8 cellular contexts compared by ENCODE assay signal in the genomic region with DNA sequence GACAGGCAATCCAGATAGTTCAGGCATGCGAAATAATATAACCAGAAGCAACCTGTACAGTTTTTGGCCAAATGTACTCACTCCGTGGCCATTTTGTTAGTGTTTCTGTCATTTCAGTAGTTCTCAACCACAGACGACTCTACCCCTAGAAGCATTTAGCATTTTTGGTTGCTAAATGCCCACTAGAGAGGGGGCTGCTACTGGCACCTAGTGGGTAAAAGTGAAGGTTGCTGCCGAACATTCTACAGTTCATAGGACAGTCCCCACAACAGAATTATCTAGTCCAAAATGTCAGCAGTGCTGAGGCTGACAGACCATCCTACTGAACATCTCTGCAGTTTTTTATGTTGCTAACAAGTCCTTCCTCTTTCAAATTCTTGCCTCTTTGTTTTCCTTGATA.
DNase-seq lines count a peak whose midpoint lies in the region; ATAC-seq, FAIRE-seq and TF ChIP-seq lines count a peak whose summit lies in the region.

No MANE protein-coding gene starts in this region.

- H3K27ac Mint-ChIP-seq in activated naive CD8-positive, alpha-beta T cell treated with anti-CD3 and anti-CD28 coated beads, Interleukin-2, amount 10 ng/mL, durations not matched to agents 7 days and 5 days: no peak overlapping the region

- POLR2A ChIA-PET in activated naive CD8-positive, alpha-beta T cell treated with anti-CD3 and anti-CD28 coated beads, Interleukin-2, amount 10 ng/mL, durations not matched to agents 7 days and 5 days (lab: Charles Lee): no interaction called here

- H3K79me2 ChIP-seq in GM23248 (ENCODE audit: insufficient read depth) (no peaks in the 10 kb centered on the region), osteoblast (ENCODE audit: insufficient read depth, low read length) (no peaks in the 10 kb centered on the region)

- in situ Hi-C loops in GM23248 (cut with MboI): no loop called here

- DNase-seq in NK-92 treated with Interleukin-12 subunit alpha and Interleukin-12 subunit beta, amount 100 ng/mL, for 24 hours (lab: John Stamatoyannopoulos, UW): peak; percentile 1
- DNase-seq in NK-92 (lab: John Stamatoyannopoulos, UW; ENCODE audit: unreplicated experiment): no peak
- DNase-seq in GM23248: peak; percentile 1
- peak; percentile 81 for DNase-seq in NAMALWA (ENCODE audit: low spot score)
- no peak for DNase-seq in activated naive CD8-positive, alpha-beta T cell treated with anti-CD3 and anti-CD28 coated beads, Interleukin-2, amount 10 ng/mL, durations not matched to agents 7 days and 5 days
- no peak for DNase-seq in osteoblast (ENCODE audit: insufficient read length, low spot score, missing footprints)
- no peak for DNase-seq in GM12891 (ENCODE audit: insufficient read length, low spot score)
- DNase-seq in NCI-H1105 treated with DMSO at 0.1 percent for 48 hours (lab: John Stamatoyannopoulos, UW): no peak

- TF ChIP-seq CTCF in osteoblast (IDR thresholded peaks at IDR 0.05; ENCODE audit: extremely low read depth, low read depth, low read length): peak; percentile 39

- no peak overlapping the region for H3K27ac ChIP-seq in GM23248
- H3K27ac ChIP-seq in osteoblast (ENCODE audit: low read depth, low read length): no peak overlapping the region

- no peak for TF ChIP-seq POLR2A in GM12891 (IDR thresholded peaks at IDR 0.05; ENCODE audit: low read depth, low read length)

- H3K4me1 Mint-ChIP-seq in activated naive CD8-positive, alpha-beta T cell treated with anti-CD3 and anti-CD28 coated beads, Interleukin-2, amount 10 ng/mL, durations not matched to agents 7 days and 5 days: no peaks in the 10 kb centered on the region

- H4K20me1 ChIP-seq in GM23248 (ENCODE audit: insufficient read depth): no peaks in the 10 kb centered on the region
- no peaks in the 10 kb centered on the region for H4K20me1 ChIP-seq in osteoblast (ENCODE audit: insufficient read depth, low read length)

- H3K9me3 Mint-ChIP-seq in activated naive CD8-positive, alpha-beta T cell treated with anti-CD3 and anti-CD28 coated beads, Interleukin-2, amount 10 ng/mL, durations not matched to agents 7 days and 5 days: no peaks in the 10 kb centered on the region

- no peaks in the 10 kb centered on the region for H3K27me3 ChIP-seq in GM23248 (replicated peaks; ENCODE audit: insufficient read depth)
- H3K27me3 ChIP-seq in osteoblast (ENCODE audit: insufficient read depth, low read length): no peaks in the 10 kb centered on the region

- H3K4me3 Mint-ChIP-seq in activated naive CD8-positive, alpha-beta T cell treated with anti-CD3 and anti-CD28 coated beads, Interleukin-2, amount 10 ng/mL, durations not matched to agents 7 days and 5 days: no peak overlapping the region

- no peak overlapping the region for H3K4me3 ChIP-seq in GM23248
- H3K4me3 ChIP-seq in osteoblast (ENCODE audit: insufficient read depth, low read length): no peak overlapping the region

- no peak for FAIRE-seq in GM12891 (lab: Jason Lieb, UNC)

- 28 to 30% methylated on average over 4 of the region's 4 CpGs for WGBS in GM23248 (ENCODE audit: low coverage in 1 of 2, low lambda C conversion rate in 2 of 2, missing lambda C conversion rate in 2 of 2), 2 experiments

- peak; percentile 50 for ATAC-seq in activated naive CD8-positive, alpha-beta T cell treated with anti-CD3 and anti-CD28 coated beads, Interleukin-2, amount 10 ng/mL, durations not matched to agents 7 days and 5 days (ENCODE audit: low read depth)

- no peaks in the 10 kb centered on the region for H3K9me3 ChIP-seq in GM23248 (ENCODE audit: low read depth)
- H3K9me3 ChIP-seq in osteoblast (ENCODE audit: low read depth, low read length): no peaks in the 10 kb centered on the region

- H3K9me2 ChIP-seq in GM23248 (ENCODE audit: insufficient read depth): no peaks in the 10 kb centered on the region

- H3F3A ChIP-seq in GM23248 (ENCODE audit: insufficient read depth): no peaks in the 10 kb centered on the region

- H3K27me3 Mint-ChIP-seq in activated naive CD8-positive, alpha-beta T cell treated with anti-CD3 and anti-CD28 coated beads, Interleukin-2, amount 10 ng/mL, durations not matched to agents 7 days and 5 days: peaks cover 2% of the 10 kb centered on the region

- no peaks in the 10 kb centered on the region for H3K36me3 Mint-ChIP-seq in activated naive CD8-positive, alpha-beta T cell treated with anti-CD3 and anti-CD28 coated beads, Interleukin-2, amount 10 ng/mL, durations not matched to agents 7 days and 5 days

- H3K4me2 ChIP-seq in GM23248 (ENCODE audit: unreplicated experiment) (no peak overlapping the region), osteoblast (ENCODE audit: insufficient read depth, low read length) (no peak overlapping the region)

- H3K4me1 ChIP-seq in GM23248 (ENCODE audit: insufficient read depth) (no peaks in the 10 kb centered on the region), osteoblast (ENCODE audit: insufficient read depth, low read length) (no peaks in the 10 kb centered on the region)

- H3K9ac ChIP-seq in GM23248: no peak overlapping the region

- H3K36me3 ChIP-seq in GM23248 (ENCODE audit: low read depth): no peaks in the 10 kb centered on the region
- H3K36me3 ChIP-seq in osteoblast (ENCODE audit: insufficient read depth, low read length): no peaks in the 10 kb centered on the region

- H2AFZ ChIP-seq in GM23248 (no peak overlapping the region), osteoblast (ENCODE audit: low read length) (no peak overlapping the region)

TF ChIP-seq in GM12891, 5 proteins besides CTCF, POLR2A, EP300 and RAD21:
- no peak for TF ChIP-seq POU2F2 (IDR thresholded peaks at IDR 0.05; ENCODE audit: low read depth, low read length)
- TF ChIP-seq POLR2AphosphoS5 (IDR thresholded peaks at IDR 0.05; ENCODE audit: low read depth, low read length): no peak
- TF ChIP-seq SPI1 (IDR thresholded peaks at IDR 0.05; ENCODE audit: low read depth, low read length): no peak
- no peak for TF ChIP-seq PAX5 (IDR thresholded peaks at IDR 0.05; ENCODE audit: insufficient read depth, low read length, severe bottlenecking)

Comparison
In these comparisons a context has a peak if more than half of its experiments do, and no peak if none do; other contexts are left out.
1. DNase-seq: peak in NK-92 treated with Interleukin-12 subunit alpha and Interleukin-12 subunit beta, amount 100 ng/mL, for 24 hours (single experiment), GM23248 (single experiment) and NAMALWA (single experiment); none in NK-92 (single experiment), activated naive CD8-positive, alpha-beta T cell treated with anti-CD3 and anti-CD28 coated beads, Interleukin-2, amount 10 ng/mL, durations not matched to agents 7 days and 5 days (single experiment), osteoblast (single experiment), GM12891 (single experiment) and NCI-H1105 treated with DMSO at 0.1 percent for 48 hours (single experiment).